In genomic region chr11:129972596-129972995, GRCh38 we compare ENCODE assay signal across 1 cellular context.
TF ChIP-seq lines count a peak whose summit lies in the region.

No MANE protein-coding gene starts in this region.

TF ChIP-seq in GM23338, 12 proteins besides CTCF, POLR2A, EP300 and RAD21 (continued from another document):
- TF ChIP-seq REST (IDR thresholded peaks at IDR 0.05; ENCODE audit: unreplicated experiment) (no peak), ZNF114 (CRISPR knock-in tag; IDR thresholded peaks at IDR 0.05) (no peak)
